25 cellular contexts compared by ENCODE assay signal in the genomic region with DNA sequence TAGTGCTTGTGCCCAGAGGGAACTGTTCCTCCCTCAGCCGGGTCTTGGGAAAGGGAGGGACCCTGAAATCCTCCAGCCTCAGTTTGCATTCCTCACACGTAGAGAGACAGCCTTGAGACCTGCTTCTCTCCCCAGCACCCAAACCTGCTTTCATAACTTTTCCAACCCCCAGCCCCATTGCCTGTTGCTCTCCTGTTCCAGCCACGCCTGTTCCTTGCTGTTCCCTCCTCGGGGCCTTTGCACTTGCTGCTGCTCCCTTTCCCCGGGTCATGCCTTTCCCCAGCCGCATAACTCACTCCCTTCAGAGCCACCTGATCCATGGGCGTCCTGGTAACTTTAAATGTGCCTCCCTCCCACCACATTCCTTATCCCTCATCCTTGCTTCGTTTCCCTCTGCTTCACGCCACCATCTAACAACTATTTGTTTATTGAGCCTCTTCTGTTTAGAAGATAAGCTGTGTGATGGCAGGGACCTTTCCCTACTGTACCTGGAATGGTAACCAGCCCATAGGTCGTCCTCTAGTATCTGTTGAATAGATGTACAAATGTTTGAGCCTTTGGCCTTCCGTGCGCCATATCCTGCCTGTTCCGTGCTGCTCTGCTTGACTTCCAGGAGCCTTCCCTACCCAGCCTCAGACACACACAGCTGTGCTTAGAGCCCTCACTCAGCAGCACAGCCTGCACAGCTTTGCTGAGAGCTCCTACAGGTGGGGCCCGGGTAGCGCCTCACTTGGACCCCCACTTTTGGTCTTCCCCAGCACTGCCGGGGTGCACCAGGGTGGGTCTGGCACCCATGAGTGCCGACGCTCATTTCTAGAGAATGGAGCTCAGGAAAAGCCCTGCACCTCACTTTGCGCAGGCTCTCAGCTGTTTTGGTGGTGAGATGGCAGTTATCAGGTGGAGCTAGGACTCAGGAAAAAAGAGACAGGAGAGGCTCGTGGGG.
A peak's percentile ranks its signal among the peaks of the same experiment; 100 is the strongest.
DNase-seq lines count a peak whose midpoint lies in the region; ATAC-seq, FAIRE-seq and TF ChIP-seq lines count a peak whose summit lies in the region.
"Had no signal": no experiment of that assay in that cellular context is flagged by ENCODE, and none has a peak within 500 bp of the region (broad histone marks: within the 10 kb centered on the region; RNA-seq: fewer than 3 reads in every experiment).

No MANE protein-coding gene starts in this region.

- H3K27me3 ChIP-seq in Peyer's patch, result no peaks in the 10 kb centered on the region
- H3K27me3 ChIP-seq in endodermal cell (ENCODE audit: control insufficient read depth, insufficient read depth, low read length, poor library complexity, severe bottlenecking), result no peaks in the 10 kb centered on the region

- no peak overlapping the region for H3K27ac Mint-ChIP-seq in endodermal cell
- H3K27ac Mint-ChIP-seq in stimulated activated effector memory CD8-positive, alpha-beta T cell treated with anti-CD3 and anti-CD28 coated beads, Interleukin-12 subunit alpha, Interleukin-12 subunit beta, amount 100 ng/mL, for 72 hours, result no peak overlapping the region
- H3K27ac Mint-ChIP-seq: activated T-helper 17 cell treated with anti-CD3 and anti-CD28 coated beads, Interleukin-2, amount 50 U/mL, for 72 hours; CD4-positive, alpha-beta memory T cell; HFFc6; nephron progenitor cell; stimulated activated naive B cell treated with anti-CD40 and anti-IgM and Interleukin-4, amounts not matched to agents 10 μg/mL and 1 μg/mL and 100 μg/mL, for 72 hours had no signal

- 86 to 92% methylated on average over 10 to 20 of the region's 20 CpGs for WGBS in endodermal cell (ENCODE audit: insufficient coverage in 1 of 2, insufficient read length in 1 of 2), 2 experiments

- H3K4me3 ChIP-seq in Peyer's patch (no peak overlapping the region), endodermal cell (ENCODE audit: low read length) (no peak overlapping the region)

- no peak overlapping the region for H3K9ac ChIP-seq in endodermal cell (ENCODE audit: extremely low read depth, low read length, poor library complexity, severe bottlenecking)
- H3K9ac ChIP-seq: KMS-11 had no signal

- no peaks in the 10 kb centered on the region for H3K9me3 Mint-ChIP-seq in endodermal cell
- H3K9me3 Mint-ChIP-seq in stimulated activated effector memory CD8-positive, alpha-beta T cell treated with anti-CD3 and anti-CD28 coated beads, Interleukin-12 subunit alpha, Interleukin-12 subunit beta, amount 100 ng/mL, for 72 hours, result no peaks in the 10 kb centered on the region
- H3K9me3 Mint-ChIP-seq: activated T-helper 17 cell treated with anti-CD3 and anti-CD28 coated beads, Interleukin-2, amount 50 U/mL, for 72 hours; CD4-positive, alpha-beta memory T cell; HFFc6; nephron progenitor cell; stimulated activated naive B cell treated with anti-CD40 and anti-IgM and Interleukin-4, amounts not matched to agents 10 μg/mL and 1 μg/mL and 100 μg/mL, for 72 hours had no signal

- no peaks in the 10 kb centered on the region for H3K4me1 ChIP-seq in Peyer's patch
- H3K4me1 ChIP-seq in endodermal cell (ENCODE audit: control insufficient read depth, insufficient read depth, low read length), result no peaks in the 10 kb centered on the region

- H3K27me3 Mint-ChIP-seq in endodermal cell (ENCODE audit: insufficient read depth), result peaks cover 9% of the 10 kb centered on the region

- H3K4me1 Mint-ChIP-seq in endodermal cell, result no peaks in the 10 kb centered on the region
- H3K4me1 Mint-ChIP-seq in stimulated activated effector memory CD8-positive, alpha-beta T cell treated with anti-CD3 and anti-CD28 coated beads, Interleukin-12 subunit alpha, Interleukin-12 subunit beta, amount 100 ng/mL, for 72 hours, result no peaks in the 10 kb centered on the region
- H3K4me1 Mint-ChIP-seq: activated T-helper 17 cell treated with anti-CD3 and anti-CD28 coated beads, Interleukin-2, amount 50 U/mL, for 72 hours; CD4-positive, alpha-beta memory T cell; nephron progenitor cell; stimulated activated naive B cell treated with anti-CD40 and anti-IgM and Interleukin-4, amounts not matched to agents 10 μg/mL and 1 μg/mL and 100 μg/mL, for 72 hours had no signal

- no peaks in the 10 kb centered on the region for H3K36me3 Mint-ChIP-seq in endodermal cell (ENCODE audit: low read depth)
- no peaks in the 10 kb centered on the region for H3K36me3 Mint-ChIP-seq in stimulated activated effector memory CD8-positive, alpha-beta T cell treated with anti-CD3 and anti-CD28 coated beads, Interleukin-12 subunit alpha, Interleukin-12 subunit beta, amount 100 ng/mL, for 72 hours
- H3K36me3 Mint-ChIP-seq: CD4-positive, alpha-beta memory T cell; stimulated activated naive B cell treated with anti-CD40 and anti-IgM and Interleukin-4, amounts not matched to agents 10 μg/mL and 1 μg/mL and 100 μg/mL, for 72 hours had no signal

- DNase-seq in D721Med (ENCODE audit: insufficient read length, low spot score) (peak; percentile 2), Peyer's patch (peak in 2 of 3 donors; percentile 16 to 30), endodermal cell (peak; percentile 44), kidney glomerular epithelial cell (lab: John Stamatoyannopoulos, UW) (no peak), COLO668 (lab: John Stamatoyannopoulos, UW; ENCODE audit: unreplicated experiment) (no peak), HUDEP-2 (lab: John Stamatoyannopoulos, UW; ENCODE audit: unreplicated experiment in 76 of 76) (no peak), NOMO-1 treated with dmso at 0.1 percent for 144 hours (lab: John Stamatoyannopoulos, UW; ENCODE audit: unreplicated experiment) (no peak)
- no peak for DNase-seq in stimulated activated effector memory CD8-positive, alpha-beta T cell treated with anti-CD3 and anti-CD28 coated beads, Interleukin-12 subunit alpha, Interleukin-12 subunit beta, amount 100 ng/mL, for 72 hours (ENCODE audit: low spot score in 2 of 2)
- DNase-seq: CD4-positive, alpha-beta memory T cell; cortex of kidney; DMS53; HFFc6; midbrain; NCI-H146; NCI-H2171; NCI-H526; nephron progenitor cell; stimulated activated CD4-positive, alpha-beta T cell treated with anti-CD3 and anti-CD28 coated beads, Interleukin-2, amount 100 ng/mL, for 24 hours; stimulated activated naive B cell treated with anti-CD40 and anti-IgM and Interleukin-4, amounts not matched to agents 10 μg/mL and 1 μg/mL and 100 μg/mL, for 72 hours; T1000 had no signal

- ATAC-seq in stimulated activated effector memory CD8-positive, alpha-beta T cell treated with anti-CD3 and anti-CD28 coated beads, Interleukin-12 subunit alpha, Interleukin-12 subunit beta, amount 100 ng/mL, for 72 hours, result peak; percentile 20
- ATAC-seq: activated CD4-positive, CD25-positive, alpha-beta regulatory T cell treated with anti-CD3 and anti-CD28 coated beads, Interleukin-2, amount 50 U/mL, for 24 hours; activated T-helper 17 cell treated with anti-CD3 and anti-CD28 coated beads, Interleukin-2, amount 50 U/mL, for 72 hours; left colon had no signal

- no peak for TF ChIP-seq POLR2A in Peyer's patch (IDR thresholded peaks at IDR 0.05)

- FAIRE-seq in D721Med (lab: Jason Lieb, UNC), result no peak
- FAIRE-seq: endometrium had no signal

- H3K9me3 ChIP-seq in Peyer's patch (no peaks in the 10 kb centered on the region), endodermal cell (ENCODE audit: control insufficient read depth, low read length) (no peaks in the 10 kb centered on the region)

- TF ChIP-seq CTCF in D721Med (IDR thresholded peaks at IDR 0.05; ENCODE audit: insufficient read depth, missing control alignments), result no peak
- no peak for TF ChIP-seq CTCF in Peyer's patch (IDR thresholded peaks at IDR 0.05)
- TF ChIP-seq CTCF in endodermal cell (conservative IDR thresholded peaks at IDR 0.05), result no peak

- H3K36me3 ChIP-seq in Peyer's patch (no peaks in the 10 kb centered on the region), endodermal cell (ENCODE audit: control insufficient read depth, insufficient read depth, low read length) (no peaks in the 10 kb centered on the region)

- H3K27ac ChIP-seq in Peyer's patch, result no peak overlapping the region
- no peak overlapping the region for H3K27ac ChIP-seq in endodermal cell (ENCODE audit: low read depth, low read length)
- H3K27ac ChIP-seq: KMS-11 had no signal

- no peak overlapping the region for H3K4me3 Mint-ChIP-seq in endodermal cell
- no peak overlapping the region for H3K4me3 Mint-ChIP-seq in stimulated activated effector memory CD8-positive, alpha-beta T cell treated with anti-CD3 and anti-CD28 coated beads, Interleukin-12 subunit alpha, Interleukin-12 subunit beta, amount 100 ng/mL, for 72 hours
- H3K4me3 Mint-ChIP-seq: activated T-helper 17 cell treated with anti-CD3 and anti-CD28 coated beads, Interleukin-2, amount 50 U/mL, for 72 hours; CD4-positive, alpha-beta memory T cell; HFFc6; nephron progenitor cell; stimulated activated naive B cell treated with anti-CD40 and anti-IgM and Interleukin-4, amounts not matched to agents 10 μg/mL and 1 μg/mL and 100 μg/mL, for 72 hours had no signal

Comparison
In these comparisons a context has a peak if more than half of its experiments do, and no peak if none do; other contexts are left out.
1. DNase-seq: peak in D721Med (single experiment), Peyer's patch (2 of 3) and endodermal cell (single experiment); none in stimulated activated effector memory CD8-positive, alpha-beta T cell treated with anti-CD3 and anti-CD28 coated beads, Interleukin-12 subunit alpha, Interleukin-12 subunit beta, amount 100 ng/mL, for 72 hours (0 of 2), kidney glomerular epithelial cell (single experiment), COLO668 (single experiment), HUDEP-2 (0 of 76) and NOMO-1 treated with dmso at 0.1 percent for 144 hours (single experiment).